ENCODE assay signal across 12 cellular contexts in the genomic region with DNA sequence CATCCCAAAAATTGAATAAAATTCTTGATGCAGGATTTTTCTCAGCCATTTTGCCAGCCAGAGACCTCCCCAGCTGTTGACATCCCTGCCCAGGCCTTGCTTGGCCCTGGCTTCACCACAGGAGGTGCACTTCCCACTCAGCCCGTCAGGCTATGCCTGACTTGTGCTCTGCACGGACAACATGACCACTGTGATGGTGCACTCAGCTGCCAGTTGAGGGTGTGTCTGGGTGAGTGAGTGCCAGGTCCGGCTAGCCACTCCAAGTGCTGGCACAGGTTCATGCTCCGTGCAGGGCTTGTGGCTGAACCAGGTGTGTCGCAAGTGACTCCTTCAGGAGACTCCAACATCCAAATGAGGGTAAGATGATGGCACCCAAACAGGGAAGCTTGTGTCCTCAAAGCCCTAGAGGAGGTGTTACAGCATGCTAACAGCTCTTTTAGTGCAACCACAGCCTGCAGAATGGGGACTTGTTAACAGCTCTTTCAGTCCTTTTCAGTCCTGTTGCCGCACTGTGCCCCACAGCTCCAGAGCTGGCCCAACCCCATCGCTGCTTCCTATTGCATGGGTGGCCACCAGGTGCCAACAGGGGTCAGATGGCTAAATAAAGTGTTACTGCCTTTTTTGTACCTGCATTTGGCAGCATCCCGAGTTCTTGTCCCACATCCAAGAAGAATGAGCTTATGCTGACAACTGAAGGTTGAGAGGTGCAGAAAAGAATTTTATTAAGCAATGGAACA.
"Had no signal": no experiment of that assay in that cellular context is flagged by ENCODE, and none has a peak within 500 bp of the region (broad histone marks: within the 10 kb centered on the region; RNA-seq: fewer than 3 reads in every experiment).

No MANE protein-coding gene starts in this region.

- H3K36me3 ChIP-seq: pancreas, tibial nerve had no signal

- H3K4me1 Mint-ChIP-seq: brain, neural crest cell had no signal

- H3K9me3 ChIP-seq: tibial nerve had no signal

- H3K27me3 ChIP-seq: pancreas, tibial nerve had no signal

- ATAC-seq: activated CD4-positive, CD25-positive, alpha-beta regulatory T cell treated with anti-CD3 and anti-CD28 coated beads, Interleukin-2, amount 50 U/mL, for 24 hours; activated naive CD4-positive, alpha-beta T cell treated with anti-CD3 and anti-CD28 coated beads, Interleukin-2, amount 50 U/mL, for 72 hours; left ventricle myocardium superior; pancreas had no signal

- H3K4me3 Mint-ChIP-seq: brain, neural crest cell had no signal

- H3K4me3 ChIP-seq: pancreas, skin epidermis, tibial nerve had no signal

- H3K27ac Mint-ChIP-seq: activated naive CD4-positive, alpha-beta T cell treated with anti-CD3 and anti-CD28 coated beads, Interleukin-2, amount 50 U/mL, for 72 hours; brain had no signal

- H3K27ac ChIP-seq: pancreas, skin epidermis, tibial nerve had no signal

- H3K4me1 ChIP-seq: pancreas, tibial nerve had no signal

- H3K36me3 Mint-ChIP-seq: brain had no signal

- DNase-seq: activated T-cell treated with anti-CD3 and anti-CD28 coated beads, Interleukin-2, amount 50 U/mL, for 1 hour; amniotic stem cell; cerebellar nuclear complex; left ventricle myocardium superior; mesendoderm had no signal
